1 cellular context compared by ENCODE assay signal in genomic region chr10:124152139-124152780, GRCh38.
TF ChIP-seq lines count a peak whose summit lies in the region.

No MANE protein-coding gene starts in this region.

TF ChIP-seq in SK-N-SH, 30 proteins besides CTCF, POLR2A, EP300 and RAD21 (continued from another document):
- TF ChIP-seq, protein P1, sequence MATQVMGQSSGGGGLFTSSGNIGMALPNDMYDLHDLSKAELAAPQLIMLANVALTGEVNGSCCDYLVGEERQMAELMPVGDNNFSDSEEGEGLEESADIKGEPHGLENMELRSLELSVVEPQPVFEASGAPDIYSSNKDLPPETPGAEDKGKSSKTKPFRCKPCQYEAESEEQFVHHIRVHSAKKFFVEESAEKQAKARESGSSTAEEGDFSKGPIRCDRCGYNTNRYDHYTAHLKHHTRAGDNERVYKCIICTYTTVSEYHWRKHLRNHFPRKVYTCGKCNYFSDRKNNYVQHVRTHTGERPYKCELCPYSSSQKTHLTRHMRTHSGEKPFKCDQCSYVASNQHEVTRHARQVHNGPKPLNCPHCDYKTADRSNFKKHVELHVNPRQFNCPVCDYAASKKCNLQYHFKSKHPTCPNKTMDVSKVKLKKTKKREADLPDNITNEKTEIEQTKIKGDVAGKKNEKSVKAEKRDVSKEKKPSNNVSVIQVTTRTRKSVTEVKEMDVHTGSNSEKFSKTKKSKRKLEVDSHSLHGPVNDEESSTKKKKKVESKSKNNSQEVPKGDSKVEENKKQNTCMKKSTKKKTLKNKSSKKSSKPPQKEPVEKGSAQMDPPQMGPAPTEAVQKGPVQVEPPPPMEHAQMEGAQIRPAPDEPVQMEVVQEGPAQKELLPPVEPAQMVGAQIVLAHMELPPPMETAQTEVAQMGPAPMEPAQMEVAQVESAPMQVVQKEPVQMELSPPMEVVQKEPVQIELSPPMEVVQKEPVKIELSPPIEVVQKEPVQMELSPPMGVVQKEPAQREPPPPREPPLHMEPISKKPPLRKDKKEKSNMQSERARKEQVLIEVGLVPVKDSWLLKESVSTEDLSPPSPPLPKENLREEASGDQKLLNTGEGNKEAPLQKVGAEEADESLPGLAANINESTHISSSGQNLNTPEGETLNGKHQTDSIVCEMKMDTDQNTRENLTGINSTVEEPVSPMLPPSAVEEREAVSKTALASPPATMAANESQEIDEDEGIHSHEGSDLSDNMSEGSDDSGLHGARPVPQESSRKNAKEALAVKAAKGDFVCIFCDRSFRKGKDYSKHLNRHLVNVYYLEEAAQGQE (IDR thresholded peaks at IDR 0.05; ENCODE audit: low read depth, low read length): no peak
- TF ChIP-seq GABPA (IDR thresholded peaks at IDR 0.05; ENCODE audit: low read depth): no peak
